ENCODE assay signal across 1 cellular context in genomic region chr12:43338848-43339526, GRCh38.
TF ChIP-seq lines count a peak whose summit lies in the region.

No MANE protein-coding gene starts in this region.

TF ChIP-seq in WTC11, 78 proteins besides CTCF, POLR2A, EP300 and RAD21 (continued from another document):
- no peak for TF ChIP-seq ZBTB43 (CRISPR knock-in tag; IDR thresholded peaks at IDR 0.05)
- no peak for TF ChIP-seq NFE2L1 (CRISPR knock-in tag; IDR thresholded peaks at IDR 0.05)
- no peak for TF ChIP-seq ZNF512 (CRISPR knock-in tag; IDR thresholded peaks at IDR 0.05; ENCODE audit: borderline replicate concordance)
- no peak for TF ChIP-seq NR3C1 (CRISPR knock-in tag; conservative IDR thresholded peaks at IDR 0.05; ENCODE audit: low read depth)
- no peak for TF ChIP-seq RELA (CRISPR knock-in tag; IDR thresholded peaks at IDR 0.05; ENCODE audit: borderline replicate concordance)
- no peak for TF ChIP-seq IRF1 (CRISPR knock-in tag; IDR thresholded peaks at IDR 0.05)
- no peak for TF ChIP-seq ZNF263 (CRISPR knock-in tag; IDR thresholded peaks at IDR 0.05; ENCODE audit: low read depth)
- TF ChIP-seq ZBTB21 (CRISPR knock-in tag; IDR thresholded peaks at IDR 0.05; ENCODE audit: borderline replicate concordance) = no peak
- TF ChIP-seq ZNF219 (CRISPR knock-in tag; IDR thresholded peaks at IDR 0.05; ENCODE audit: borderline replicate concordance) = no peak
- no peak for TF ChIP-seq CBFB (CRISPR knock-in tag; IDR thresholded peaks at IDR 0.05; ENCODE audit: low read depth)
- TF ChIP-seq ZNF416 (CRISPR knock-in tag; IDR thresholded peaks at IDR 0.05) = no peak
